28 cellular contexts compared by ENCODE assay signal in the genomic region with DNA sequence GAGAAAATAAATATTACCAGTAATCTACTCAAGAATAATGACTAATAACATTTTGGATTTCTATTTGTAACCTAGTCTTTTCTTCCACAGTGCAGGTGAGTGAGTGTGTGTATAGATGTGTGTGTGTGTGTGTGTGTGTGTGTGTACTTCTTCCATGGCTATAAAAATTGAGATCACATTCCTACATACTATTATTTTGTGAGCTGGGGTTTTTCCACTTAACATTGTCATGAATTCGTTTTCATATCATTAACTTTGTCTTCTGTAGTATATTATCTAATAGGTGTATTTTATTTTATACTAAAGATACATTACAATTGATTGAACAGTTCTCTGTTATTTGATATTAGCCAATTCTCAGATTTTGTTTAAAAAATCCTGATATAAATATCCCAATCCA.
"Had no signal": no experiment of that assay in that cellular context is flagged by ENCODE, and none has a peak within 500 bp of the region (broad histone marks: within the 10 kb centered on the region; RNA-seq: fewer than 3 reads in every experiment).

No MANE protein-coding gene starts in this region.

- FAIRE-seq: colon, endometrium, endothelial cell of umbilical vein, frontal cortex had no signal

- DNase-seq: colonic mucosa; cortex of kidney; dermis blood vessel endothelial cell; dorsolateral prefrontal cortex; effector CD4-positive, alpha-beta T cell; effector CD8-positive, alpha-beta T cell; effector memory CD4-positive, alpha-beta T cell; effector memory CD8-positive, alpha-beta T cell; endodermal cell; erythroblast; esophagus squamous epithelium; foreskin keratinocyte; foreskin melanocyte; gastrocnemius medialis; glutamatergic neuron; head of caudate nucleus; heart left ventricle; heart right ventricle had no signal

- H3K27me3 Mint-ChIP-seq: dendritic cell treated with granulocyte-macrophage colony-stimulating factor and Interleukin-4, amounts not matched to agents 40 ng/mL and 50 ng/mL, for 4 days; effector memory CD8-positive, alpha-beta T cell had no signal

- ATAC-seq: effector memory CD8-positive, alpha-beta T cell; esophagus mucosa; foreskin keratinocyte; gastrocnemius medialis; gastroesophageal sphincter; heart left ventricle; heart right ventricle had no signal

- H3K27ac Mint-ChIP-seq: dendritic cell treated with granulocyte-macrophage colony-stimulating factor and Interleukin-4, amounts not matched to agents 40 ng/mL and 50 ng/mL, for 4 days; effector memory CD8-positive, alpha-beta T cell; endodermal cell had no signal

- H3K36me3 ChIP-seq: colonic mucosa, esophagus muscularis mucosa, esophagus squamous epithelium, gastrocnemius medialis, gastroesophageal sphincter, heart left ventricle, heart right ventricle had no signal

- H3K27me3 ChIP-seq: colonic mucosa, esophagus muscularis mucosa, esophagus squamous epithelium, foreskin keratinocyte, gastrocnemius medialis, gastroesophageal sphincter had no signal

- H3K27ac ChIP-seq: colonic mucosa, coronary artery, dorsolateral prefrontal cortex, epithelial cell of prostate, esophagus muscularis mucosa, esophagus squamous epithelium, foreskin keratinocyte, gastrocnemius medialis, gastroesophageal sphincter, heart left ventricle, heart right ventricle had no signal

- H3K4me1 ChIP-seq: colonic mucosa, esophagus muscularis mucosa, esophagus squamous epithelium, foreskin keratinocyte, gastrocnemius medialis, gastroesophageal sphincter, heart left ventricle, heart right ventricle had no signal

- H3K9me3 Mint-ChIP-seq: dendritic cell treated with granulocyte-macrophage colony-stimulating factor and Interleukin-4, amounts not matched to agents 40 ng/mL and 50 ng/mL, for 4 days; endodermal cell had no signal

- H3K4me3 ChIP-seq: colonic mucosa, coronary artery, dorsolateral prefrontal cortex, esophagus muscularis mucosa, esophagus squamous epithelium, gastrocnemius medialis, gastroesophageal sphincter, heart left ventricle, heart right ventricle had no signal

- H3K4me3 Mint-ChIP-seq: dendritic cell treated with granulocyte-macrophage colony-stimulating factor and Interleukin-4, amounts not matched to agents 40 ng/mL and 50 ng/mL, for 4 days; effector memory CD8-positive, alpha-beta T cell; endodermal cell had no signal

- H3K9me3 ChIP-seq: colonic mucosa, esophagus muscularis mucosa, esophagus squamous epithelium, gastrocnemius medialis, gastroesophageal sphincter, heart left ventricle, heart right ventricle had no signal
